Comparison of ENCODE assay signal across 30 cellular contexts in genomic region chr10:14304029-14304428, GRCh38.
"Had no signal": no experiment of that assay in that cellular context is flagged by ENCODE, and none has a peak within 500 bp of the region (broad histone marks: within the 10 kb centered on the region; RNA-seq: fewer than 3 reads in every experiment).

No MANE protein-coding gene starts in this region.

- ATAC-seq: left colon; left lung; lower lobe of right lung; mucosa of descending colon; naive thymus-derived CD4-positive, alpha-beta T cell; natural killer cell treated with Interleukin-12 subunit alpha and Interleukin-12 subunit beta and Interleukin-15 and Interleukin-18, amount 100 ng/mL, for 72 hours; right lobe of liver; stimulated activated naive B cell treated with anti-CD40 and anti-IgM and Interleukin-4, amounts not matched to agents 10 μg/mL and 1 μg/mL and 100 μg/mL, for 72 hours; stimulated activated naive CD8-positive, alpha-beta T cell treated with anti-CD3 and anti-CD28 coated beads, Interleukin-15, Interleukin-2, amounts not matched to agents 100 U/mL and 50 U/mL, for 24 hours; upper lobe of right lung had no signal

- FAIRE-seq: islet of Langerhans, kidney, urothelium cell line had no signal

- H3K36me3 Mint-ChIP-seq: immature natural killer cell; mesothelial cell of epicardium; naive thymus-derived CD4-positive, alpha-beta T cell; natural killer cell treated with Interleukin-12 subunit alpha and Interleukin-12 subunit beta and Interleukin-15 and Interleukin-18, amount 100 ng/mL, for 72 hours; stimulated activated naive B cell treated with anti-CD40 and anti-IgM and Interleukin-4, amounts not matched to agents 10 μg/mL and 1 μg/mL and 100 μg/mL, for 72 hours had no signal

- H3K4me3 Mint-ChIP-seq: immature natural killer cell; mesothelial cell of epicardium; naive thymus-derived CD4-positive, alpha-beta T cell; natural killer cell treated with Interleukin-12 subunit alpha and Interleukin-12 subunit beta and Interleukin-15 and Interleukin-18, amount 100 ng/mL, for 72 hours; stimulated activated naive B cell treated with anti-CD40 and anti-IgM and Interleukin-4, amounts not matched to agents 10 μg/mL and 1 μg/mL and 100 μg/mL, for 72 hours had no signal

- DNase-seq: hypothalamus; immature natural killer cell; kidney; left colon; left lung; lower lobe of right lung; mammary epithelial cell; mesenchymal stem cell; mucosa of descending colon; naive thymus-derived CD4-positive, alpha-beta T cell; ovary; right lobe of liver; stimulated activated CD4-positive, alpha-beta T cell treated with anti-CD3 and anti-CD28 coated beads, Interleukin-12 subunit alpha, Interleukin-12 subunit beta, amount 100 ng/mL, for 4 hours; stimulated activated CD4-positive, alpha-beta T cell treated with anti-CD3 and anti-CD28 coated beads, Interleukin-15, amount 100 ng/mL, for 24 hours; stimulated activated CD4-positive, alpha-beta T cell treated with anti-CD3 and anti-CD28 coated beads, Interleukin-2, amount 100 ng/mL, for 24 hours; stimulated activated CD4-positive, alpha-beta T cell treated with anti-CD3 and anti-CD28 coated beads, Interleukin-4, amount 100 ng/mL, for 1 hour; stimulated activated naive B cell treated with anti-CD40 and anti-IgM and Interleukin-4, amounts not matched to agents 10 μg/mL and 1 μg/mL and 100 μg/mL, for 72 hours; stimulated activated naive CD8-positive, alpha-beta T cell treated with anti-CD3 and anti-CD28 coated beads, Interleukin-15, Interleukin-2, amounts not matched to agents 100 U/mL and 50 U/mL, for 24 hours; stomach; tibial artery; trophoblast cell; upper lobe of right lung had no signal

- H3K4me1 ChIP-seq: left lung, lower lobe of right lung, right atrium auricular region, right lobe of liver, stomach, suprapubic skin, tibial artery, upper lobe of right lung had no signal

- H3K9me3 ChIP-seq: left lung, lower lobe of right lung, mucosa of descending colon, ovary, right atrium auricular region, right lobe of liver, stomach, suprapubic skin, thoracic aorta, tibial artery, upper lobe of right lung had no signal

- H3K9me3 Mint-ChIP-seq: immature natural killer cell; mesothelial cell of epicardium; natural killer cell treated with Interleukin-12 subunit alpha and Interleukin-12 subunit beta and Interleukin-15 and Interleukin-18, amount 100 ng/mL, for 72 hours had no signal

- H3K27ac Mint-ChIP-seq: immature natural killer cell; mesothelial cell of epicardium; naive thymus-derived CD4-positive, alpha-beta T cell; natural killer cell treated with Interleukin-12 subunit alpha and Interleukin-12 subunit beta and Interleukin-15 and Interleukin-18, amount 100 ng/mL, for 72 hours; stimulated activated naive B cell treated with anti-CD40 and anti-IgM and Interleukin-4, amounts not matched to agents 10 μg/mL and 1 μg/mL and 100 μg/mL, for 72 hours had no signal

- H3K27me3 ChIP-seq: ovary, right atrium auricular region, right lobe of liver had no signal

- H3K27ac ChIP-seq: left lung, lower lobe of right lung, ovary, right atrium auricular region, right lobe of liver, skin epidermis, stomach, suprapubic skin, thoracic aorta, tibial artery, upper lobe of right lung had no signal

- H3K4me3 ChIP-seq: left lung, lower lobe of right lung, mucosa of descending colon, ovary, right atrium auricular region, right lobe of liver, skin epidermis, stomach, suprapubic skin, thoracic aorta, tibial artery, upper lobe of right lung had no signal

- H3K4me1 Mint-ChIP-seq: immature natural killer cell; mesothelial cell of epicardium; naive thymus-derived CD4-positive, alpha-beta T cell had no signal

- H3K36me3 ChIP-seq: left lung, lower lobe of right lung, ovary, right atrium auricular region, right lobe of liver, stomach, suprapubic skin, thoracic aorta, tibial artery, upper lobe of right lung had no signal
